Comparison of ENCODE assay signal across 22 cellular contexts in genomic region chr1:10862743-10863335, GRCh38.
"Had no signal": no experiment of that assay in that cellular context is flagged by ENCODE, and none has a peak within 500 bp of the region (broad histone marks: within the 10 kb centered on the region; RNA-seq: fewer than 3 reads in every experiment).

No MANE protein-coding gene starts in this region.

- H3K36me3 Mint-ChIP-seq: activated naive CD4-positive, alpha-beta T cell treated with anti-CD3 and anti-CD28 coated beads, Interleukin-2, amount 50 U/mL, for 72 hours; memory B cell; naive thymus-derived CD4-positive, alpha-beta T cell had no signal

- H3K79me2 ChIP-seq: parathyroid adenoma had no signal

- H3K4me1 ChIP-seq: foreskin keratinocyte, parathyroid adenoma had no signal

- H3K27ac Mint-ChIP-seq: activated naive CD4-positive, alpha-beta T cell treated with anti-CD3 and anti-CD28 coated beads, Interleukin-2, amount 50 U/mL, for 72 hours; activated T-cell treated with anti-CD3 and anti-CD28 coated beads, Interleukin-2, amount 50 U/mL, for 72 hours; memory B cell; naive thymus-derived CD4-positive, alpha-beta T cell; stimulated activated naive CD8-positive, alpha-beta T cell treated with anti-CD3 and anti-CD28 coated beads, Interleukin-15, amount 100 ng/mL, for 72 hours had no signal

- H3K9me3 Mint-ChIP-seq: activated naive CD4-positive, alpha-beta T cell treated with anti-CD3 and anti-CD28 coated beads, Interleukin-2, amount 50 U/mL, for 72 hours; activated T-cell treated with anti-CD3 and anti-CD28 coated beads, Interleukin-2, amount 50 U/mL, for 72 hours; memory B cell; stimulated activated naive CD8-positive, alpha-beta T cell treated with anti-CD3 and anti-CD28 coated beads, Interleukin-15, amount 100 ng/mL, for 72 hours had no signal

- H2AFZ ChIP-seq: parathyroid adenoma had no signal

- H3K27ac ChIP-seq: foreskin keratinocyte, neutrophil, parathyroid adenoma, skin epidermis, suprapubic skin, transverse colon, vagina, VCaP had no signal

- H3K9me3 ChIP-seq: neutrophil, suprapubic skin, transverse colon, vagina had no signal

- ATAC-seq: activated naive CD4-positive, alpha-beta T cell treated with anti-CD3 and anti-CD28 coated beads, Interleukin-2, amount 50 U/mL, for 72 hours; activated T-cell treated with anti-CD3 and anti-CD28 coated beads, Interleukin-2, amount 50 U/mL, for 72 hours; foreskin keratinocyte; naive thymus-derived CD4-positive, alpha-beta T cell; stimulated activated naive CD8-positive, alpha-beta T cell treated with anti-CD3 and anti-CD28 coated beads, Interleukin-15, amount 100 ng/mL, for 72 hours had no signal

- H3K4me3 Mint-ChIP-seq: activated T-cell treated with anti-CD3 and anti-CD28 coated beads, Interleukin-2, amount 50 U/mL, for 72 hours; memory B cell; naive thymus-derived CD4-positive, alpha-beta T cell; stimulated activated naive CD8-positive, alpha-beta T cell treated with anti-CD3 and anti-CD28 coated beads, Interleukin-15, amount 100 ng/mL, for 72 hours had no signal

- FAIRE-seq: colon had no signal

- H3K36me3 ChIP-seq: neutrophil, suprapubic skin, transverse colon, vagina had no signal

- H3K4me3 ChIP-seq: skin epidermis, suprapubic skin, transverse colon, vagina had no signal

- H3K27me3 ChIP-seq: vagina had no signal

- H3K9ac ChIP-seq: parathyroid adenoma had no signal

- DNase-seq: activated CD4-positive, alpha-beta T cell treated with anti-CD3 and anti-CD28 coated beads, Interleukin-2, amount 50 U/mL, for 1 hour; activated CD4-positive, CD25-positive, alpha-beta regulatory T cell treated with anti-CD3 and anti-CD28 coated beads, Interleukin-2, amount 50 U/mL, for 72 hours; activated CD8-positive, alpha-beta memory T cell treated with anti-CD3 and anti-CD28 coated beads for 24 hours; activated CD8-positive, alpha-beta memory T cell treated with anti-CD3 and anti-CD28 coated beads, Interleukin-2, amount 50 U/mL, for 48 hours; activated effector memory CD4-positive, alpha-beta T cell treated with anti-CD3 and anti-CD28 coated beads, Interleukin-2, amount 50 U/mL, for 16 hours; activated T-cell treated with anti-CD3 and anti-CD28 coated beads, Interleukin-2, amount 50 U/mL, for 72 hours; foreskin keratinocyte; glutamatergic neuron; naive thymus-derived CD4-positive, alpha-beta T cell; stimulated activated naive CD8-positive, alpha-beta T cell treated with anti-CD3 and anti-CD28 coated beads, Interleukin-15, amount 100 ng/mL, for 72 hours; SW 1271; T-helper 2 cell; transverse colon had no signal
